ENCODE assay signal across 15 cellular contexts in the genomic region with DNA sequence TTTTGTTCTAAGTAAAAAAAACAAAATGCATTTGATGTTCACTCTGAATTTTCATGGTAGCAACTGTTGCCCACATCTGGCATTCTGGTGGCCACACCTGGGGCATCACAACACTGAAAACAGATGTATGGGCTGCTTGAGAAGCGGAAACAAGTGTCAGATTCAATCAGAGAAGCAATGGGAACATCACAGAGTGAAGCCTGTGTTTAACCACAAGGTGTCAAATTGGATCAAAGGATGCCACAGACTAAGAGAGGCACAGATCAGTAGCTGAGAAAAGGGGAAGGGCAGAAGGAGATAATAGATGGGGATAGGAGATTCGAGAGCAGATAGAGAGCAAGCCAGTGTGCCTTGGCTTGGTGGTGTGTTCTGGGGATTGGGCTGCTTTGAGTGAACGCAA. TPM values are rescaled to one million over a fixed set of nuclear protein-coding genes. Genes with fewer than 3 reads are reported as not detected.
DNase-seq lines count a peak whose midpoint lies in the region; ATAC-seq and TF ChIP-seq lines count a peak whose summit lies in the region.
"Had no signal": no experiment of that assay in that cellular context is flagged by ENCODE, and none has a peak within 500 bp of the region (broad histone marks: within the 10 kb centered on the region; RNA-seq: fewer than 3 reads in every experiment).

No MANE protein-coding gene starts in this region.

- peaks cover 7% of the 10 kb centered on the region for H3K27me3 Mint-ChIP-seq in CD8-positive, alpha-beta T cell (ENCODE audit: low read depth)
- peaks cover 0 to 4% of the 10 kb centered on the region in 2 donors for H3K27me3 Mint-ChIP-seq in T-cell

- ATAC-seq in CD8-positive, alpha-beta T cell: peak; percentile 91
- peak; percentile 44 for ATAC-seq in GM18907 (IDR thresholded peaks at IDR 0.05; ENCODE audit: unreplicated experiment)
- peak; percentile 90 to 96 (median 94) for ATAC-seq in T-cell (replicated peaks in 1 of 4)
- ATAC-seq in GM19395 (IDR thresholded peaks at IDR 0.05; ENCODE audit: unreplicated experiment): no peak
- ATAC-seq in GM21360 (IDR thresholded peaks at IDR 0.05; ENCODE audit: unreplicated experiment): no peak
- ATAC-seq: activated CD4-positive, CD25-positive, alpha-beta regulatory T cell treated with anti-CD3 and anti-CD28 coated beads, Interleukin-2, amount 50 U/mL, for 24 hours; heart right ventricle had no signal

- no peak overlapping the region for H3K27ac ChIP-seq in CD8-positive, alpha-beta T cell (ENCODE audit: low read depth, low read length)
- H3K27ac ChIP-seq in colonic mucosa: no peak overlapping the region
- H3K27ac ChIP-seq: adrenal gland, esophagus muscularis mucosa, heart right ventricle had no signal

- no peak overlapping the region for H3K4me3 ChIP-seq in CD8-positive, alpha-beta T cell (ENCODE audit: low read depth, low read length)
- no peak overlapping the region for H3K4me3 ChIP-seq in colonic mucosa
- H3K4me3 ChIP-seq: adrenal gland, esophagus muscularis mucosa, heart right ventricle, smooth muscle cell had no signal

- no peaks in the 10 kb centered on the region for H3K36me3 ChIP-seq in CD8-positive, alpha-beta T cell (ENCODE audit: insufficient read depth, low read length)
- no peaks in the 10 kb centered on the region for H3K36me3 ChIP-seq in colonic mucosa
- H3K36me3 ChIP-seq: adrenal gland, esophagus muscularis mucosa, heart right ventricle had no signal

- no peaks in the 10 kb centered on the region for H3K9me3 Mint-ChIP-seq in CD8-positive, alpha-beta T cell
- H3K9me3 Mint-ChIP-seq in T-cell: no peaks in the 10 kb centered on the region

- POLR2A ChIA-PET in CD8-positive, alpha-beta T cell (lab: Charles Lee): no interaction called here
- POLR2A ChIA-PET in T-cell (lab: Charles Lee): interaction anchor here in 1 of 2 donors (0.6 kb wide), 1 partner anchor 47 kb away, joined by 3 read pairs; no protein-coding TSS in a partner anchor

- peak overlapping the region; percentile 13 for H3K4me3 Mint-ChIP-seq in CD8-positive, alpha-beta T cell
- H3K4me3 Mint-ChIP-seq in T-cell: peak overlapping the region in 1 of 3 donors; percentile 51

- H3K27ac Mint-ChIP-seq in CD8-positive, alpha-beta T cell: peak overlapping the region; percentile 60
- H3K27ac Mint-ChIP-seq in T-cell: peak overlapping the region; percentile 75 to 83

- no peak for TF ChIP-seq CTCF in CD8-positive, alpha-beta T cell (IDR thresholded peaks at IDR 0.05)
- TF ChIP-seq CTCF in colonic mucosa (IDR thresholded peaks at IDR 0.05): no peak

- no peaks in the 10 kb centered on the region for H3K9me3 ChIP-seq in CD8-positive, alpha-beta T cell (ENCODE audit: low read length)
- no peaks in the 10 kb centered on the region for H3K9me3 ChIP-seq in colonic mucosa
- H3K9me3 ChIP-seq: adrenal gland, esophagus muscularis mucosa, heart right ventricle had no signal

- H3K4me1 ChIP-seq in CD8-positive, alpha-beta T cell (ENCODE audit: insufficient read depth, low read length): peaks cover 13% of the 10 kb centered on the region
- no peaks in the 10 kb centered on the region for H3K4me1 ChIP-seq in colonic mucosa
- H3K4me1 ChIP-seq: adrenal gland, esophagus muscularis mucosa had no signal

- DNase-seq in CD8-positive, alpha-beta T cell: peak in 4 of 7 experiments; percentile 15 to 72 (median 30)
- DNase-seq in T-cell: peak in 32 of 34 experiments; percentile 19 to 82 (median 57)
- DNase-seq in central memory CD4-positive, alpha-beta T cell: peak; percentile 79
- no peak for DNase-seq in colonic mucosa
- no peak for DNase-seq in NCI-H2107 treated with DMSO at 0.1 percent for 48 hours (lab: John Stamatoyannopoulos, UW; ENCODE audit: unreplicated experiment)
- DNase-seq: adrenal gland, GDM1, heart right ventricle, NCI-H2081 had no signal

- H3K27me3 ChIP-seq in CD8-positive, alpha-beta T cell (ENCODE audit: insufficient read depth, low read length): no peaks in the 10 kb centered on the region
- H3K27me3 ChIP-seq in colonic mucosa: no peaks in the 10 kb centered on the region
- H3K27me3 ChIP-seq: adrenal gland, esophagus muscularis mucosa had no signal

- H3K36me3 Mint-ChIP-seq in CD8-positive, alpha-beta T cell: no peaks in the 10 kb centered on the region
- H3K36me3 Mint-ChIP-seq in T-cell: no peaks in the 10 kb centered on the region

- peaks cover 14% of the 10 kb centered on the region for H3K4me1 Mint-ChIP-seq in CD8-positive, alpha-beta T cell (ENCODE audit: low read depth)
- peaks cover 19 to 27% (median 24%) of the 10 kb centered on the region in 3 donors for H3K4me1 Mint-ChIP-seq in T-cell

- intact Hi-C loops in CD8-positive, alpha-beta T cell (cut with DNase I, micrococcal nuclease): loop anchor here (2.0 to 10.0 kb wide), 2 partner anchors 13 to 815 kb away; no protein-coding TSS in a partner anchor
- intact Hi-C loops in colonic mucosa (cut with DNase I): no loop called here

- H3K9ac ChIP-seq in colonic mucosa (ENCODE audit: low read depth in 2 of 2, low read length in 2 of 2): no peak overlapping the region

- CTCF ChIA-PET in CD8-positive, alpha-beta T cell (lab: Charles Lee): interaction anchor here (1.0 to 2.7 kb wide), 5 partner anchors 12 to 170 kb away, joined by 3 to 7 read pairs (median 5); partner anchors contain the start of gene DIPK1A
- CTCF ChIA-PET in T-cell (lab: Charles Lee): interaction anchor here (0.7 to 2.0 kb wide), 9 partner anchors 8 to 67 kb away, joined by 3 to 9 read pairs (median 4); no protein-coding TSS in a partner anchor

RNA-seq across cellular contexts. Expression of gene MTF2, which starts 49.8 kb away (rescaled TPM):
- 10 to 100 TPM; 41.4 to 43.3 TPM for total RNA-seq in CD8-positive, alpha-beta T cell
- total RNA-seq in T-cell (10 to 100 TPM; 40.1 to 49.2 (median 47.4) TPM), colonic mucosa (10 to 100 TPM; 26.5 to 33.4 TPM)

Comparison
In these comparisons a context has a peak if more than half of its experiments do, and no peak if none do; other contexts are left out.
1. ATAC-seq: peak in CD8-positive, alpha-beta T cell (single experiment), GM18907 (single experiment) and T-cell (4 of 4); none in GM19395 (single experiment) and GM21360 (single experiment).
2. DNase-seq: peak in CD8-positive, alpha-beta T cell (4 of 7), T-cell (32 of 34) and central memory CD4-positive, alpha-beta T cell (single experiment); none in colonic mucosa (single experiment) and NCI-H2107 treated with DMSO at 0.1 percent for 48 hours (single experiment).